Comparison of ENCODE assay signal across 12 cellular contexts in genomic region chr1:97427371-97427770, GRCh38.
"Had no signal": no experiment of that assay in that cellular context is flagged by ENCODE, and none has a peak within 500 bp of the region (broad histone marks: within the 10 kb centered on the region; RNA-seq: fewer than 3 reads in every experiment).

No MANE protein-coding gene starts in this region.

- DNase-seq: activated CD4-positive, alpha-beta memory T cell treated with anti-CD3 and anti-CD28 coated beads, Interleukin-2, amount 10 ng/mL, durations not matched to agents 7 days and 5 days; activated CD4-positive, alpha-beta T cell treated with anti-CD3 and anti-CD28 coated beads for 4 hours; activated T-cell treated with anti-CD3 and anti-CD28 coated beads, Interleukin-2, amount 50 U/mL, for 24 hours; amniotic stem cell; left cardiac atrium; midbrain; stimulated activated CD4-positive, alpha-beta T cell treated with anti-CD3 and anti-CD28 coated beads, Interleukin-1b, Interleukin-23, amount 100 ng/mL, for 48 hours; stomach; testis; upper lobe of left lung had no signal

- H3K4me3 ChIP-seq: lung, stomach, testis, upper lobe of left lung had no signal

- ATAC-seq: activated naive CD4-positive, alpha-beta T cell treated with anti-CD3 and anti-CD28 coated beads, Interleukin-2, amount 50 U/mL, for 72 hours; left cardiac atrium had no signal
